In genomic region chr19:11771520-11771919, GRCh38 we compare ENCODE assay signal across 1 cellular context.
TF ChIP-seq lines count a peak whose summit lies in the region.

No MANE protein-coding gene starts in this region.

TF ChIP-seq in GM12878, 131 proteins besides CTCF, POLR2A, EP300 and RAD21:
- 0 out of 2 replicates have a peak, but pooled peaks have one; percentile 43 for TF ChIP-seq ZBTB33 (IDR thresholded peaks at IDR 0.05)
